ENCODE assay signal across 25 cellular contexts in genomic region chr2:179555681-179556283, GRCh38.
DNase-seq lines count a peak whose midpoint lies in the region; ATAC-seq and TF ChIP-seq lines count a peak whose summit lies in the region.
"Had no signal": no experiment of that assay in that cellular context is flagged by ENCODE, and none has a peak within 500 bp of the region (broad histone marks: within the 10 kb centered on the region; RNA-seq: fewer than 3 reads in every experiment).

No MANE protein-coding gene starts in this region.

- H3K27me3 ChIP-seq in gastrocnemius medialis, result no peaks in the 10 kb centered on the region
- no peaks in the 10 kb centered on the region for H3K27me3 ChIP-seq in A673 (replicated peaks; ENCODE audit: insufficient read depth, low read depth, low read length, poor library complexity)
- H3K27me3 ChIP-seq: BLaER1 treated with 17β-estradiol and CSF1 and Interleukin-3, amounts not matched to agents 10 nM and 100 nM; SJSA1 had no signal

- H3K4me3 Mint-ChIP-seq in type B pancreatic cell, result no peak overlapping the region
- H3K4me3 Mint-ChIP-seq: CD4-positive, alpha-beta T cell had no signal

- H3K36me3 ChIP-seq in gastrocnemius medialis, result no peaks in the 10 kb centered on the region
- no peaks in the 10 kb centered on the region for H3K36me3 ChIP-seq in A673 (ENCODE audit: insufficient read depth, low read length, poor library complexity, severe bottlenecking)
- H3K36me3 ChIP-seq: BLaER1 treated with 17β-estradiol and CSF1 and Interleukin-3, amounts not matched to agents 10 nM and 100 nM; SJSA1 had no signal

- POLR2A ChIA-PET in A673 (lab: Charles Lee; ENCODE audit: low non-redundant PET), result no interaction called here

- no peaks in the 10 kb centered on the region for H3K27me3 Mint-ChIP-seq in type B pancreatic cell

- H3K36me3 Mint-ChIP-seq in type B pancreatic cell, result no peaks in the 10 kb centered on the region

- H3K4me3 ChIP-seq in AG10803 (ENCODE audit: low read length) (no peak overlapping the region), gastrocnemius medialis (peak overlapping the region; percentile 11 to 20 (median 16)), A673 (ENCODE audit: low read depth, low read length, poor library complexity, severe bottlenecking) (no peak overlapping the region)
- H3K4me3 ChIP-seq: BLaER1 treated with 17β-estradiol and CSF1 and Interleukin-3, amounts not matched to agents 10 nM and 100 nM; SJSA1 had no signal

- in situ Hi-C loops in gastrocnemius medialis (cut with MboI; ENCODE audit: low sequenced_read_pairs in 4 of 4), result no loop called here

- no TSS peak for BruUV-seq in A673 (replicated peaks; lab: Mats Ljungman, UMichigan)

- H3K4me1 ChIP-seq in gastrocnemius medialis, result peaks cover 7 to 26% of the 10 kb centered on the region in 2 donors
- H3K4me1 ChIP-seq in A673 (ENCODE audit: insufficient read depth, low read length, poor library complexity, severe bottlenecking), result no peaks in the 10 kb centered on the region
- H3K4me1 ChIP-seq: SJSA1 had no signal

- CTCF ChIA-PET in A673 (lab: Charles Lee), result no interaction called here

- intact Hi-C loops in gastrocnemius medialis (cut with DNase I; ENCODE audit: low total_unique reads) (no loop called here), A673 (cut with micrococcal nuclease; ENCODE audit: unreplicated experiment) (no loop called here)

- peak; percentile 76 to 87 for ATAC-seq in gastrocnemius medialis

- no peak overlapping the region for H3K27ac Mint-ChIP-seq in type B pancreatic cell
- H3K27ac Mint-ChIP-seq: CD4-positive, alpha-beta T cell had no signal

- no peaks in the 10 kb centered on the region for H3K9me3 ChIP-seq in gastrocnemius medialis
- H3K9me3 ChIP-seq in A673 (ENCODE audit: low read depth, low read length, poor library complexity, severe bottlenecking), result no peaks in the 10 kb centered on the region
- H3K9me3 ChIP-seq: BLaER1 treated with 17β-estradiol and CSF1 and Interleukin-3, amounts not matched to agents 10 nM and 100 nM; SJSA1 had no signal

- H3K4me1 Mint-ChIP-seq in type B pancreatic cell (ENCODE audit: unreplicated experiment), result peaks cover 4% of the 10 kb centered on the region

- no peak for TF ChIP-seq CTCF in AG10803 (conservative IDR thresholded peaks at IDR 0.05; ENCODE audit: low read length)
- no peak for TF ChIP-seq CTCF in gastrocnemius medialis (IDR thresholded peaks at IDR 0.05 in 4 of 5, conservative IDR thresholded peaks at IDR 0.05 in 1 of 5)
- no peak for TF ChIP-seq CTCF in type B pancreatic cell (conservative IDR thresholded peaks at IDR 0.05)
- TF ChIP-seq CTCF in A673 (conservative IDR thresholded peaks at IDR 0.05; ENCODE audit: low read depth, low read length), result no peak

- DNase-seq in AG10803 (ENCODE audit: low read depth) (peak; percentile 46), LHCN-M2 (ENCODE audit: low read depth) (peak; percentile 81), cerebellar cortex (ENCODE audit: low spot score) (peak; percentile 44), gastrocnemius medialis (no peak), HT-29 (ENCODE audit: low spot score) (no peak), type B pancreatic cell (ENCODE audit: extremely low spot score, unreplicated experiment) (no peak), A673 (ENCODE audit: low spot score) (no peak), mesenteric fat pad (ENCODE audit: low spot score) (no peak)
- DNase-seq: 8988T; AML-193; CD4-positive, alpha-beta T cell; GDM1; GOT3; HCEC 1CT; IMR-90; NCI-H1092; NCI-H1417 treated with DMSO at 0.1 percent for 48 hours; NCI-H187; NCI-H446 treated with DMSO at 0.1 percent for 48 hours; NCI-H526; Right ventricle myocardium superior; RPMI8226 had no signal

- no peak for TF ChIP-seq POLR2A in gastrocnemius medialis (IDR thresholded peaks at IDR 0.05)

- no peaks in the 10 kb centered on the region for H3K9me3 Mint-ChIP-seq in type B pancreatic cell
- H3K9me3 Mint-ChIP-seq: CD4-positive, alpha-beta T cell had no signal

- H3K27ac ChIP-seq in gastrocnemius medialis (peak overlapping the region; percentile 56 to 78 (median 66)), A673 (ENCODE audit: low read depth, low read length, poor library complexity, severe bottlenecking) (no peak overlapping the region)
- H3K27ac ChIP-seq: BLaER1 treated with 17β-estradiol and CSF1 and Interleukin-3, amounts not matched to agents 10 nM and 100 nM; KMS-11; SJSA1 had no signal

Comparison
In these comparisons a context has a peak if more than half of its experiments do, and no peak if none do; other contexts are left out.
1. DNase-seq: peak in AG10803 (single experiment), LHCN-M2 (single experiment) and cerebellar cortex (single experiment); none in gastrocnemius medialis (0 of 2), HT-29 (single experiment), type B pancreatic cell (single experiment), A673 (single experiment) and mesenteric fat pad (single experiment).
2. H3K4me3 ChIP-seq: peak in gastrocnemius medialis (4 of 4); none in AG10803 (single experiment) and A673 (single experiment).